In genomic region chr6:169789944-169790927, GRCh38 we compare ENCODE assay signal across 8 cellular contexts. TPM values are rescaled to one million over a fixed set of nuclear protein-coding genes. Genes with fewer than 3 reads are reported as not detected.
DNase-seq lines count a peak whose midpoint lies in the region; ATAC-seq and TF ChIP-seq lines count a peak whose summit lies in the region.

No MANE protein-coding gene starts in this region.

- WGBS in adrenal gland, 4 donors = 0 to 2% (median 1%) methylated on average over 38 to 61 of the region's 61 CpGs
- 1% methylated on average over 61 of the region's 61 CpGs for WGBS in psoas muscle, 3 donors
- under 1% methylated on average over 61 of the region's 61 CpGs for WGBS in urinary bladder

- TF ChIP-seq POLR2A in adrenal gland (IDR thresholded peaks at IDR 0.05) = peak in 1 of 2 donors; percentile 14

- no peaks in the 10 kb centered on the region for H3K27me3 ChIP-seq in adrenal gland
- H3K27me3 ChIP-seq in left ventricle myocardium inferior (ENCODE audit: low read depth) = peaks cover 26% of the 10 kb centered on the region
- H3K27me3 ChIP-seq in psoas muscle (ENCODE audit: insufficient read depth in 3 of 3, low read length in 2 of 3) = peaks cover 0 to 7% (median 2%) of the 10 kb centered on the region in 3 donors

- DNase-seq in GM12864 (ENCODE audit: low read depth) (no peak), NCI-H1105 (lab: John Stamatoyannopoulos, UW) (peak; percentile 84), T follicular helper cell (ENCODE audit: low read depth) (peak; percentile 53), adrenal gland (peak; percentile 72 to 84 (median 75)), left ventricle myocardium inferior (peak; percentile 62), psoas muscle (peak; percentile 75 to 84)

- H3K36me3 ChIP-seq in adrenal gland (replicated peaks in 1 of 2) = no peaks in the 10 kb centered on the region
- no peaks in the 10 kb centered on the region for H3K36me3 ChIP-seq in left ventricle myocardium inferior
- H3K36me3 ChIP-seq in psoas muscle (ENCODE audit: insufficient read depth in 1 of 2, low read depth in 1 of 2) = no peaks in the 10 kb centered on the region
- H3K36me3 ChIP-seq in urinary bladder (ENCODE audit: insufficient read depth) = no peaks in the 10 kb centered on the region

- H3K27ac ChIP-seq in adrenal gland = peak overlapping the region in 2 of 5 donors; percentile 79 to 80
- H3K27ac ChIP-seq in left ventricle myocardium inferior (replicated peaks) = peak overlapping the region; percentile 55
- H3K27ac ChIP-seq in psoas muscle = peak overlapping the region; percentile 63
- H3K27ac ChIP-seq in urinary bladder (ENCODE audit: low read depth) = peak overlapping the region; percentile 45

- ATAC-seq in HG02642 (IDR thresholded peaks at IDR 0.05; ENCODE audit: poor library complexity, unreplicated experiment) = peak; percentile 96
- ATAC-seq in psoas muscle = peak; percentile 91 to 99 (median 95)

- H3K9me3 ChIP-seq in adrenal gland (replicated peaks in 1 of 3) = no peaks in the 10 kb centered on the region
- H3K9me3 ChIP-seq in left ventricle myocardium inferior (replicated peaks) = no peaks in the 10 kb centered on the region
- H3K9me3 ChIP-seq in psoas muscle = no peaks in the 10 kb centered on the region

- peak; percentile 94 for TF ChIP-seq CTCF in GM12864 (IDR thresholded peaks at IDR 0.05; ENCODE audit: low read depth, low read length, missing control alignments)
- peak; percentile 90 to 99 (median 94) for TF ChIP-seq CTCF in adrenal gland (IDR thresholded peaks at IDR 0.05)
- peak; percentile 98 for TF ChIP-seq CTCF in left ventricle myocardium inferior (IDR thresholded peaks at IDR 0.05; ENCODE audit: borderline replicate concordance)
- TF ChIP-seq CTCF in psoas muscle (IDR thresholded peaks at IDR 0.05) = peak; percentile 92

- H3K4me1 ChIP-seq in adrenal gland (replicated peaks in 1 of 2) (peaks cover 7 to 16% of the 10 kb centered on the region in 2 donors), left ventricle myocardium inferior (peaks cover 17% of the 10 kb centered on the region), psoas muscle (peaks cover 14% of the 10 kb centered on the region), urinary bladder (ENCODE audit: insufficient read depth) (no peaks in the 10 kb centered on the region)

- H3K4me3 ChIP-seq in GM12864 (ENCODE audit: low read depth, low read length) (peak overlapping the region; percentile 27), adrenal gland (peak overlapping the region in 1 of 4 donors; percentile 48), left ventricle myocardium inferior (peak overlapping the region; percentile 67), psoas muscle (peak overlapping the region; percentile 67), urinary bladder (ENCODE audit: low read depth, low read length) (peak overlapping the region; percentile 25)

- intact Hi-C loops in adrenal gland (cut with DNase I) (loop anchor here in 1 of 2 donors (10.0 kb wide), 1 partner anchor 735 kb away; no protein-coding TSS in a partner anchor), left ventricle myocardium inferior (cut with micrococcal nuclease) (loop anchor here (5.0 kb wide), 1 partner anchor 737 kb away; no protein-coding TSS in a partner anchor), psoas muscle (cut with DNase I) (loop anchor here in 1 of 2 donors (5.0 kb wide), 1 partner anchor 737 kb away; no protein-coding TSS in a partner anchor)

RNA-seq across cellular contexts. Expression of gene ERMARD, which starts 38.8 kb away (rescaled TPM):
- total RNA-seq in adrenal gland (10 to 100 TPM; 10.1 to 40.2 (median 27.6) TPM), left ventricle myocardium inferior (9.3 TPM), psoas muscle (10 to 100 TPM in 3 of 4 donors, 1 to 10 TPM in 1; 9.4 to 11.8 (median 11.2) TPM), urinary bladder (34.9 TPM)
- polyA plus RNA-seq in adrenal gland (100 to 1,000 TPM in 2 of 3 donors, 10 to 100 TPM in 1; 20.1 to 296 (median 151) TPM), psoas muscle (10 to 100 TPM in 2 of 3 donors, 1 to 10 TPM in 1; 7.9 to 13.3 (median 11.4) TPM), urinary bladder (19.7 TPM)

RNA-seq across cellular contexts. Expression of gene DYNLT2, which starts 38.9 kb away (rescaled TPM):
- total RNA-seq in adrenal gland = 1 to 10 TPM in 6 of 8 donors, under 1 TPM in 2; 0.14 to 2.2 (median 1.4) TPM
- 1 to 10 TPM; 1.7 to 3.8 (median 2.3) TPM for polyA plus RNA-seq in adrenal gland
- total RNA-seq in left ventricle myocardium inferior = 0.66 TPM
- 1 to 10 TPM in 2 of 4 donors, under 1 TPM in 2; 0.73 to 1.3 (median 0.90) TPM for total RNA-seq in psoas muscle
- 1 to 10 TPM in 2 of 3 donors, under 1 TPM in 1; 0.93 to 2.8 (median 1.4) TPM for polyA plus RNA-seq in psoas muscle
- total RNA-seq in urinary bladder = 2.4 TPM
- 1.6 TPM for polyA plus RNA-seq in urinary bladder
